ENCODE assay signal across 14 cellular contexts in genomic region chrX:115138040-115138439, GRCh38. TPM values are rescaled to one million over a fixed set of nuclear protein-coding genes. Genes with fewer than 3 reads are reported as not detected.
DNase-seq lines count a peak whose midpoint lies in the region; TF ChIP-seq lines count a peak whose summit lies in the region.
"Had no signal": no experiment of that assay in that cellular context is flagged by ENCODE, and none has a peak within 500 bp of the region (broad histone marks: within the 10 kb centered on the region; RNA-seq: fewer than 3 reads in every experiment).

No MANE protein-coding gene starts in this region.

- peak overlapping the region; percentile 54 for H3K27ac Mint-ChIP-seq in type B pancreatic cell
- no peak overlapping the region for H3K27ac Mint-ChIP-seq in MCF 10A (ENCODE audit: low read depth, unreplicated experiment)
- H3K27ac Mint-ChIP-seq: CD4-positive, CD25-positive, alpha-beta regulatory T cell had no signal

- H3K27me3 ChIP-seq in H7 (ENCODE audit: control insufficient read depth, insufficient read depth, low read length): no peaks in the 10 kb centered on the region

- intact Hi-C loops in MCF 10A (cut with micrococcal nuclease): no loop called here

- POLR2A ChIA-PET in MCF 10A (lab: Yijun Ruan, JAX): no interaction called here

- H3K36me3 Mint-ChIP-seq in type B pancreatic cell: peaks cover 19% of the 10 kb centered on the region
- peaks cover 7% of the 10 kb centered on the region for H3K36me3 Mint-ChIP-seq in MCF 10A (ENCODE audit: insufficient read depth, unreplicated experiment)
- H3K36me3 Mint-ChIP-seq: CD4-positive, CD25-positive, alpha-beta regulatory T cell had no signal

- H3K4me1 Mint-ChIP-seq in type B pancreatic cell (ENCODE audit: unreplicated experiment) (peaks cover 13% of the 10 kb centered on the region), MCF 10A (ENCODE audit: insufficient read depth, unreplicated experiment) (no peaks in the 10 kb centered on the region)
- H3K4me1 Mint-ChIP-seq: CD4-positive, CD25-positive, alpha-beta regulatory T cell had no signal

- BruUV-seq in MCF 10A (replicated peaks; lab: Mats Ljungman, UMichigan): no TSS peak

- no peaks in the 10 kb centered on the region for H3K36me3 ChIP-seq in H7 (replicated peaks; ENCODE audit: control insufficient read depth, insufficient read depth, low read length)
- H3K36me3 ChIP-seq: BLaER1 treated with 17β-estradiol and CSF1 and Interleukin-3, amounts not matched to agents 10 nM and 100 nM had no signal

- H3K27ac ChIP-seq in coronary artery: no peak overlapping the region
- H3K27ac ChIP-seq: BLaER1 treated with 17β-estradiol and CSF1 and Interleukin-3, amounts not matched to agents 10 nM and 100 nM had no signal

- TF ChIP-seq CTCF in type B pancreatic cell (conservative IDR thresholded peaks at IDR 0.05) (no peak), coronary artery (IDR thresholded peaks at IDR 0.05) (no peak), MCF 10A (IDR thresholded peaks at IDR 0.05; ENCODE audit: unreplicated experiment) (no peak)

- H3K4me3 ChIP-seq in H7 (ENCODE audit: insufficient read depth, low read depth, low read length): no peak overlapping the region
- H3K4me3 ChIP-seq in coronary artery: no peak overlapping the region
- H3K4me3 ChIP-seq: BLaER1 treated with 17β-estradiol and CSF1 and Interleukin-3, amounts not matched to agents 10 nM and 100 nM had no signal

- H3K27me3 Mint-ChIP-seq in type B pancreatic cell: no peaks in the 10 kb centered on the region
- peaks cover 40% of the 10 kb centered on the region for H3K27me3 Mint-ChIP-seq in MCF 10A (ENCODE audit: insufficient read depth, unreplicated experiment)
- H3K27me3 Mint-ChIP-seq: CD4-positive, CD25-positive, alpha-beta regulatory T cell had no signal

- CTCF ChIA-PET in MCF 10A (lab: Yijun Ruan, JAX): interaction anchor here (0.7 kb wide), 1 partner anchor 1225 kb away, joined by 3 read pairs; no protein-coding TSS in a partner anchor

- H3K9me3 Mint-ChIP-seq in type B pancreatic cell (peaks cover 5% of the 10 kb centered on the region), MCF 10A (ENCODE audit: unreplicated experiment) (peaks cover 12% of the 10 kb centered on the region)

- no peak overlapping the region for H3K4me3 Mint-ChIP-seq in type B pancreatic cell
- no peak overlapping the region for H3K4me3 Mint-ChIP-seq in MCF 10A (ENCODE audit: unreplicated experiment)
- H3K4me3 Mint-ChIP-seq: CD4-positive, CD25-positive, alpha-beta regulatory T cell had no signal

- DNase-seq in H7 (peak; percentile 2), foreskin melanocyte (peak; percentile 12), islet precursor cell (peak; percentile 47), type B pancreatic cell (ENCODE audit: extremely low spot score, unreplicated experiment) (no peak), coronary artery (ENCODE audit: low spot score) (no peak), MCF 10A (ENCODE audit: unreplicated experiment) (no peak)
- DNase-seq in stimulated activated CD4-positive, alpha-beta T cell treated with anti-CD3 and anti-CD28 coated beads, Interleukin-4, amount 100 ng/mL, for 1 hour: no peak
- DNase-seq: ACHN; CD4-positive, CD25-positive, alpha-beta regulatory T cell; DMS79; IMR-90 had no signal

RNA-seq across cellular contexts. Expression of gene RBMXL3, which starts 51.2 kb away (rescaled TPM):
- not detected in 2 replicates for total RNA-seq in H7 (2014; rRNA removed; shearing (Covaris generic))
- total RNA-seq in type B pancreatic cell (ENCODE audit: low replicate concordance) (not detected in 2 replicates), MCF 10A (2022) (not detected in 2 replicates)
- total RNA-seq: A172; CD4-positive, CD25-positive, alpha-beta regulatory T cell; HT-29; IMR-90 had no signal

Comparison
In these comparisons a context has a peak if more than half of its experiments do, and no peak if none do; other contexts are left out.
1. DNase-seq: peak in H7 (single experiment), foreskin melanocyte (single experiment) and islet precursor cell (single experiment); none in type B pancreatic cell (single experiment), coronary artery (single experiment), stimulated activated CD4-positive, alpha-beta T cell treated with anti-CD3 and anti-CD28 coated beads, Interleukin-4, amount 100 ng/mL, for 1 hour (single experiment) and MCF 10A (single experiment).